ENCODE assay signal across 8 cellular contexts in genomic region chr14:89618821-89619551, GRCh38.
DNase-seq lines count a peak whose midpoint lies in the region; ATAC-seq and TF ChIP-seq lines count a peak whose summit lies in the region.

No MANE protein-coding gene starts in this region.

- H3K9me3 ChIP-seq in DND-41 (ENCODE audit: insufficient read depth, low read length, severe bottlenecking), result no peaks in the 10 kb centered on the region

- peaks cover 45% of the 10 kb centered on the region for H3K79me2 ChIP-seq in DND-41 (ENCODE audit: insufficient read depth, low read length)

- H3K4me3 Mint-ChIP-seq in activated naive CD4-positive, alpha-beta T cell treated with anti-CD3 and anti-CD28 coated beads for 36 hours, result peak overlapping the region; percentile 86
- peak overlapping the region; percentile 94 for H3K4me3 Mint-ChIP-seq in type B pancreatic cell

- peak overlapping the region; percentile 97 for H3K4me2 ChIP-seq in DND-41 (ENCODE audit: insufficient read depth, low read length)

- H3K9ac ChIP-seq in DND-41 (ENCODE audit: low read depth, low read length), result peak overlapping the region; percentile 65

- H3K4me3 ChIP-seq in DND-41 (ENCODE audit: low read depth in 1 of 2, low read length in 2 of 2), result peak overlapping the region; percentile 54 to 66

- no peaks in the 10 kb centered on the region for H3K36me3 ChIP-seq in DND-41 (ENCODE audit: insufficient read depth, low read length)

- peaks cover 49% of the 10 kb centered on the region for H3K4me1 ChIP-seq in DND-41 (ENCODE audit: insufficient read depth, low read length)

- intact Hi-C loops in activated naive CD4-positive, alpha-beta T cell treated with anti-CD3 and anti-CD28 coated beads for 36 hours (cut with micrococcal nuclease), result loop anchor here (1.0 to 10.0 kb wide), 3 partner anchors 7 to 444 kb away; no protein-coding TSS in a partner anchor

- H3K9me3 Mint-ChIP-seq in activated naive CD4-positive, alpha-beta T cell treated with anti-CD3 and anti-CD28 coated beads for 36 hours, result no peaks in the 10 kb centered on the region
- H3K9me3 Mint-ChIP-seq in type B pancreatic cell, result no peaks in the 10 kb centered on the region

- H3K27ac ChIP-seq in DND-41 (ENCODE audit: low read length), result peak overlapping the region; percentile 73

- no peaks in the 10 kb centered on the region for H3K36me3 Mint-ChIP-seq in activated naive CD4-positive, alpha-beta T cell treated with anti-CD3 and anti-CD28 coated beads for 36 hours (ENCODE audit: low read depth)
- H3K36me3 Mint-ChIP-seq in type B pancreatic cell, result no peaks in the 10 kb centered on the region

- H3K27ac Mint-ChIP-seq in activated naive CD4-positive, alpha-beta T cell treated with anti-CD3 and anti-CD28 coated beads for 36 hours, result peak overlapping the region; percentile 98
- H3K27ac Mint-ChIP-seq in type B pancreatic cell, result peak overlapping the region; percentile 12

- TF ChIP-seq CTCF in DND-41 (IDR thresholded peaks at IDR 0.05; ENCODE audit: borderline replicate concordance, extremely low read depth, low read length, poor library complexity, severe bottlenecking), result peak; percentile 15
- TF ChIP-seq CTCF in type B pancreatic cell (conservative IDR thresholded peaks at IDR 0.05), result no peak

- no peaks in the 10 kb centered on the region for H4K20me1 ChIP-seq in DND-41 (ENCODE audit: insufficient read depth, low read length)

- no peaks in the 10 kb centered on the region for H3K27me3 Mint-ChIP-seq in activated naive CD4-positive, alpha-beta T cell treated with anti-CD3 and anti-CD28 coated beads for 36 hours (ENCODE audit: low read depth)
- H3K27me3 Mint-ChIP-seq in type B pancreatic cell, result peaks cover 20% of the 10 kb centered on the region

- H2AFZ ChIP-seq in DND-41 (ENCODE audit: low read depth, low read length), result peak overlapping the region; percentile 99

- DNase-seq in DND-41 (peak; percentile 72), HuH-7 (ENCODE audit: low spot score) (peak; percentile 76), SHP77 (lab: John Stamatoyannopoulos, UW) (peak; percentile 53 to 75), glomerular visceral epithelial cell (ENCODE audit: extremely low spot score) (peak; percentile 80), nucleus accumbens (lab: John Stamatoyannopoulos, UW) (peak in 43 of 56 donors; percentile 10 to 74 (median 49)), type B pancreatic cell (ENCODE audit: extremely low spot score, unreplicated experiment) (peak; percentile 77)
- peak; percentile 60 for DNase-seq in activated naive CD4-positive, alpha-beta T cell treated with anti-CD3 and anti-CD28 coated beads for 36 hours

- peaks cover 64% of the 10 kb centered on the region for H3K4me1 Mint-ChIP-seq in activated naive CD4-positive, alpha-beta T cell treated with anti-CD3 and anti-CD28 coated beads for 36 hours (ENCODE audit: low read depth)
- peaks cover 49% of the 10 kb centered on the region for H3K4me1 Mint-ChIP-seq in type B pancreatic cell (ENCODE audit: unreplicated experiment)

- ATAC-seq in DND-41 (ENCODE audit: insufficient read depth, low read depth) (peak; percentile 90), GM21515 (IDR thresholded peaks at IDR 0.05; ENCODE audit: unreplicated experiment) (peak; percentile 67)

- CTCF ChIA-PET in activated naive CD4-positive, alpha-beta T cell treated with anti-CD3 and anti-CD28 coated beads for 36 hours (lab: Charles Lee), result interaction anchor here (0.8 to 1.9 kb wide), 4 partner anchors 30 to 210 kb away, joined by 3 to 4 read pairs (median 3); no protein-coding TSS in a partner anchor

- no peaks in the 10 kb centered on the region for H3K27me3 ChIP-seq in DND-41 (ENCODE audit: insufficient read depth, low read length, poor library complexity)

Comparison
In these comparisons a context has a peak if more than half of its experiments do, and no peak if none do; other contexts are left out.
1. Peak in every context shown above with its lines: DNase-seq, ATAC-seq, H3K4me3 ChIP-seq and H3K27ac ChIP-seq.